ENCODE assay signal across 20 cellular contexts in genomic region chr7:93310346-93310745, GRCh38.
"Had no signal": no experiment of that assay in that cellular context is flagged by ENCODE, and none has a peak within 500 bp of the region (broad histone marks: within the 10 kb centered on the region; RNA-seq: fewer than 3 reads in every experiment).

No MANE protein-coding gene starts in this region.

- FAIRE-seq: TTC549 had no signal

- H3K4me3 ChIP-seq: lung, right lobe of liver, upper lobe of left lung had no signal

- DNase-seq: activated B cell treated with CpG ODN at 0.5 μM for 24 hours; activated CD4-positive, alpha-beta T cell treated with anti-CD3 and anti-CD28 coated beads, Interleukin-2, amount 10 ng/mL, durations not matched to agents 7 days and 5 days; activated CD8-positive, alpha-beta memory T cell treated with anti-CD3 and anti-CD28 coated beads for 24 hours; activated naive CD4-positive, alpha-beta T cell treated with anti-CD3 and anti-CD28 coated beads, Interleukin-2, amount 10 ng/mL, durations not matched to agents 7 days and 5 days; amniotic stem cell; brain microvascular endothelial cell; cerebellar nuclear complex; dermis blood vessel endothelial cell; glutamatergic neuron; immature natural killer cell; left colon; naive B cell; posterior cingulate gyrus; right lobe of liver; stimulated activated naive CD8-positive, alpha-beta T cell treated with anti-CD3 and anti-CD28 coated beads, Interleukin-15, Interleukin-2, amounts not matched to agents 100 U/mL and 50 U/mL, for 24 hours; T-helper 17 cell; upper lobe of left lung had no signal

- H3K27me3 Mint-ChIP-seq: activated B cell treated with CpG ODN at 0.5 μM for 24 hours; activated CD4-positive, alpha-beta T cell treated with anti-CD3 and anti-CD28 coated beads, Interleukin-2, amount 10 ng/mL, durations not matched to agents 7 days and 5 days; activated naive CD4-positive, alpha-beta T cell treated with anti-CD3 and anti-CD28 coated beads, Interleukin-2, amount 10 ng/mL, durations not matched to agents 7 days and 5 days; naive B cell; T-helper 17 cell had no signal

- H3K36me3 Mint-ChIP-seq: activated naive CD4-positive, alpha-beta T cell treated with anti-CD3 and anti-CD28 coated beads, Interleukin-2, amount 10 ng/mL, durations not matched to agents 7 days and 5 days had no signal

- H3K4me3 Mint-ChIP-seq: activated B cell treated with CpG ODN at 0.5 μM for 24 hours; activated CD4-positive, alpha-beta T cell treated with anti-CD3 and anti-CD28 coated beads, Interleukin-2, amount 10 ng/mL, durations not matched to agents 7 days and 5 days; activated naive CD4-positive, alpha-beta T cell treated with anti-CD3 and anti-CD28 coated beads, Interleukin-2, amount 10 ng/mL, durations not matched to agents 7 days and 5 days; immature natural killer cell; naive B cell; T-helper 17 cell had no signal

- H3K9me3 ChIP-seq: right lobe of liver, upper lobe of left lung had no signal

- H3K9me3 Mint-ChIP-seq: activated B cell treated with CpG ODN at 0.5 μM for 24 hours; activated CD4-positive, alpha-beta T cell treated with anti-CD3 and anti-CD28 coated beads, Interleukin-2, amount 10 ng/mL, durations not matched to agents 7 days and 5 days; activated naive CD4-positive, alpha-beta T cell treated with anti-CD3 and anti-CD28 coated beads, Interleukin-2, amount 10 ng/mL, durations not matched to agents 7 days and 5 days; activated T-helper 2 cell treated with anti-CD3 and anti-CD28 coated beads, Interferon-gamma antibody, Interleukin-2, Interleukin-4, amounts not matched to agents 10 μg/mL and 5 μg/mL and 100 μg/mL, durations not matched to agents 14 hours and 24 hours and 36 hours; immature natural killer cell; naive B cell had no signal

- ATAC-seq: left colon; right lobe of liver; stimulated activated naive CD8-positive, alpha-beta T cell treated with anti-CD3 and anti-CD28 coated beads, Interleukin-15, Interleukin-2, amounts not matched to agents 100 U/mL and 50 U/mL, for 24 hours; T-helper 17 cell had no signal

- H3K27me3 ChIP-seq: brain microvascular endothelial cell, right lobe of liver, upper lobe of left lung had no signal

- H3K27ac Mint-ChIP-seq: activated B cell treated with CpG ODN at 0.5 μM for 24 hours; activated CD4-positive, alpha-beta T cell treated with anti-CD3 and anti-CD28 coated beads, Interleukin-2, amount 10 ng/mL, durations not matched to agents 7 days and 5 days; activated naive CD4-positive, alpha-beta T cell treated with anti-CD3 and anti-CD28 coated beads, Interleukin-2, amount 10 ng/mL, durations not matched to agents 7 days and 5 days; activated T-helper 2 cell treated with anti-CD3 and anti-CD28 coated beads, Interferon-gamma antibody, Interleukin-2, Interleukin-4, amounts not matched to agents 10 μg/mL and 5 μg/mL and 100 μg/mL, durations not matched to agents 14 hours and 24 hours and 36 hours; naive B cell; T-helper 17 cell had no signal

- H3K36me3 ChIP-seq: brain microvascular endothelial cell had no signal

- H3K4me1 Mint-ChIP-seq: activated B cell treated with CpG ODN at 0.5 μM for 24 hours; activated CD4-positive, alpha-beta T cell treated with anti-CD3 and anti-CD28 coated beads, Interleukin-2, amount 10 ng/mL, durations not matched to agents 7 days and 5 days; activated naive CD4-positive, alpha-beta T cell treated with anti-CD3 and anti-CD28 coated beads, Interleukin-2, amount 10 ng/mL, durations not matched to agents 7 days and 5 days; immature natural killer cell; naive B cell; T-helper 17 cell had no signal

- H3K4me1 ChIP-seq: right lobe of liver, upper lobe of left lung had no signal
